In genomic region chr3:41638381-41638780, GRCh38 we compare ENCODE assay signal across 30 cellular contexts.
"Had no signal": no experiment of that assay in that cellular context is flagged by ENCODE, and none has a peak within 500 bp of the region (broad histone marks: within the 10 kb centered on the region; RNA-seq: fewer than 3 reads in every experiment).

No MANE protein-coding gene starts in this region.

- H3K36me3 ChIP-seq: brain microvascular endothelial cell, Peyer's patch had no signal

- H3K4me1 ChIP-seq: Peyer's patch had no signal

- H3K9me3 ChIP-seq: Peyer's patch had no signal

- H3K27ac ChIP-seq: brain microvascular endothelial cell, Peyer's patch, RWPE1 had no signal

- H3K27me3 ChIP-seq: brain microvascular endothelial cell, Peyer's patch had no signal

- DNase-seq: activated CD4-positive, alpha-beta T cell treated with anti-CD3 and anti-CD28 coated beads, Interleukin-2, amount 10 ng/mL, durations not matched to agents 24 days and 14 days; activated CD4-positive, alpha-beta T cell treated with anti-CD3 and anti-CD28 coated beads, Interleukin-2, amount 50 U/mL, for 48 hours; activated CD8-positive, alpha-beta T cell treated with anti-CD3 and anti-CD28 coated beads, Interleukin-2, amount 10 ng/mL, durations not matched to agents 7 days and 5 days; activated gamma-delta T cell treated with Interleukin-2 at 50 U/mL for 16 hours; activated naive CD4-positive, alpha-beta T cell treated with anti-CD3 and anti-CD28 coated beads for 36 hours; activated T-cell treated with anti-CD3 and anti-CD28 coated beads, Interleukin-2, amount 50 U/mL, for 24 hours; anterior cingulate cortex; brain microvascular endothelial cell; central memory CD4-positive, alpha-beta T cell; Karpas-422; KBM-7; NCI-H1048; NCI-H1105 treated with DMSO at 0.1 percent for 48 hours; NCI-H1436; NCI-H1694; NCI-H1930; NCI-H2081 treated with DMSO at 0.1 percent for 48 hours; NCI-H226; NCI-H446 treated with DMSO at 0.1 percent for 48 hours; NCI-H524; NCI-H748 treated with DMSO at 0.1 percent for 48 hours; NK-92 treated with Interleukin-12 subunit alpha and Interleukin-12 subunit beta, amount 100 ng/mL, for 24 hours; PC-3; Peyer's patch; SIG-M5; SW 1271; T-helper 1 cell; T-helper 2 cell; T1000 had no signal

- H3K4me3 ChIP-seq: Peyer's patch had no signal
